Comparison of ENCODE assay signal across 32 cellular contexts in the genomic region with DNA sequence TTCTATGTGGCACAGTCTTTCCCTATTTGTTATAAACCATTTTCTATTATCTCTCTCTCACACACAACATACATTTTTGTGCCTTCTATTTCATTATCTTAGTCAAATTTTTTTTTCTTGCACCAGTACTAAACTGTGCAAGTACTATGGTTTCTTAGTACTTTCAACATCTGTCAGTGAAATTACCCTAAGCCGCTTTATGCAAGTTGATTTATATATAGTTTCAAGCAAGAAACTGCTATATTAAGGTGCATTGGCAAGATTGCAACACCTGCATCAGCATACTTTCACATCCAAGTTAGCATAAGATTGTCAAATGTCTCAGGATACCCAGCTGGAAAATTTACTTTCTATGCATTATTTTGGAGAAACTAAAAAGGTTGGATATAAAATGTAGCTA.
"Had no signal": no experiment of that assay in that cellular context is flagged by ENCODE, and none has a peak within 500 bp of the region (broad histone marks: within the 10 kb centered on the region; RNA-seq: fewer than 3 reads in every experiment).

No MANE protein-coding gene starts in this region.

- H3K4me2 ChIP-seq: KMS-11, PC-9 had no signal

- H3K9ac ChIP-seq: KMS-11 had no signal

- H2AFZ ChIP-seq: PC-9 had no signal

- H3K9me3 ChIP-seq: SJCRH30 had no signal

- H3K4me3 ChIP-seq: PC-9, SJCRH30, SK-N-MC had no signal

- DNase-seq: Karpas-422, NCI-H1048, NCI-H1092 treated with DMSO at 0.1 percent for 48 hours, NCI-H1105 treated with DMSO at 0.1 percent for 48 hours, NCI-H1417, NCI-H1436, NCI-H146, NCI-H1694, NCI-H187, NCI-H1930, NCI-H2029 treated with DMSO at 0.1 percent for 48 hours, NCI-H2081 treated with DMSO at 0.1 percent for 48 hours, NCI-H2171 treated with DMSO at 0.1 percent for 48 hours, NCI-H226, NCI-H446 treated with DMSO at 0.1 percent for 48 hours, NCI-H510A, NCI-H524, NCI-H526, NCI-H69, NCI-H748 treated with DMSO at 0.1 percent for 48 hours, NCI-H82, PC-9, SHP77, SIG-M5, SJCRH30, T-cell had no signal

- H3K36me3 ChIP-seq: SJCRH30 had no signal

- H3K4me1 ChIP-seq: SJCRH30 had no signal

- H3K27ac ChIP-seq: KMS-11, PC-9, RWPE1, SJCRH30, SK-N-MC had no signal

- H3K27me3 ChIP-seq: SJCRH30 had no signal

- ATAC-seq: Panc1, Right ventricle myocardium inferior, SK-N-SH treated with all-trans-retinoic acid at 6 μM for 48 hours, T-cell had no signal
